18 cellular contexts compared by ENCODE assay signal in the genomic region with DNA sequence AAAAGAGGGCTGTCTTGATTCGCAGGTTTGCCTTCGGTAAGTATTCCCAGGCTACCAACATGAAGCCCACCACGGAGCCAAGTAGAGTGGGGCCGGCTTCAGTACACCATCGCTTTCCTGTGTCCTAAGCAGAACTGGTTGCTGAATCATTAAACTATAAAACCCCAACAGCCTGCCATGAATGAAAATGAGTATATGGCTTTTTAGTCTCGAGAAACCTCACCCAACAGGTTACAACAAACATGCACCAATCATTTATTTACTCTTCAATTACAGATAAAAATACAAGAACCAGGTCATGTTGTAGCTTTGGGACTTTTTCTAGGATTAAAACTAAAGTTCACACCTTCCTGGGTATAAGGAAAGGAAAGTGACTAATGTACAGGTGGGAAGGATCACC. TPM values are rescaled to one million over a fixed set of nuclear protein-coding genes. Genes with fewer than 3 reads are reported as not detected.
A peak's percentile ranks its signal among the peaks of the same experiment; 100 is the strongest.
DNase-seq lines count a peak whose midpoint lies in the region; ATAC-seq and TF ChIP-seq lines count a peak whose summit lies in the region.
"Had no signal": no experiment of that assay in that cellular context is flagged by ENCODE, and none has a peak within 500 bp of the region (broad histone marks: within the 10 kb centered on the region; RNA-seq: fewer than 3 reads in every experiment).

No MANE protein-coding gene starts in this region.

- no peaks in the 10 kb centered on the region for H3K9me3 ChIP-seq in duodenal mucosa (ENCODE audit: control insufficient read depth in 1 of 2, low read length in 2 of 2)
- no peaks in the 10 kb centered on the region for H3K9me3 ChIP-seq in mucosa of descending colon
- no peaks in the 10 kb centered on the region for H3K9me3 ChIP-seq in transverse colon
- H3K9me3 ChIP-seq: SJCRH30 had no signal

- H3K36me3 ChIP-seq in duodenal mucosa (ENCODE audit: control insufficient read depth in 1 of 2, insufficient read depth in 2 of 2, low read length in 2 of 2) (peaks cover 0 to 8% of the 10 kb centered on the region in 2 donors), mucosa of descending colon (ENCODE audit: low read depth) (no peaks in the 10 kb centered on the region), transverse colon (no peaks in the 10 kb centered on the region)
- H3K36me3 ChIP-seq: SJCRH30 had no signal

- in situ Hi-C loops in transverse colon (cut with MboI; ENCODE audit: low pct_ligation_motif_present in 1 of 4, low pct_unique_long_range_greater_than_20kb in 1 of 4, low sequenced_read_pairs in 3 of 4) = no loop called here

- intact Hi-C loops in Calu3 (cut with micrococcal nuclease; ENCODE audit: unreplicated experiment) = loop anchor here (10.0 kb wide), 1 partner anchor 64 kb away; no protein-coding TSS in a partner anchor
- intact Hi-C loops in mucosa of descending colon (cut with DNase I, micrococcal nuclease) = loop anchor here in 1 of 2 donors (10.0 kb wide), 1 partner anchor 64 kb away; no protein-coding TSS in a partner anchor
- intact Hi-C loops in transverse colon (cut with DNase I; ENCODE audit: low total_unique reads) = no loop called here

- peak overlapping the region; percentile 54 for H3K9ac ChIP-seq in duodenal mucosa (ENCODE audit: low read depth in 1 of 2, low read length in 2 of 2)
- H3K9ac ChIP-seq: GM23248 had no signal

- H3K27me3 Mint-ChIP-seq in Calu3 (ENCODE audit: unreplicated experiment) = no peaks in the 10 kb centered on the region

- no peaks in the 10 kb centered on the region for H3K27me3 ChIP-seq in duodenal mucosa (ENCODE audit: control insufficient read depth in 1 of 2, insufficient read depth in 2 of 2, low read length in 2 of 2)
- H3K27me3 ChIP-seq in transverse colon = no peaks in the 10 kb centered on the region
- H3K27me3 ChIP-seq: SJCRH30 had no signal

- H3K36me3 Mint-ChIP-seq in Calu3 (ENCODE audit: insufficient read depth, unreplicated experiment) = no peaks in the 10 kb centered on the region
- H3K36me3 Mint-ChIP-seq: CD4-positive, CD25-positive, alpha-beta regulatory T cell; IgD-negative memory B cell had no signal

- no peak for TF ChIP-seq EP300 in transverse colon (IDR thresholded peaks at IDR 0.05; ENCODE audit: low read depth)

- DNase-seq in Calu3 (no peak), mucosa of descending colon (no peak), transverse colon (no peak)
- DNase-seq in stimulated activated naive CD4-positive, alpha-beta T cell (lab: John Stamatoyannopoulos, UW) = no peak
- DNase-seq in activated effector memory CD4-positive, alpha-beta T cell treated with Interleukin-2 at 50 U/mL for 16 hours = no peak
- DNase-seq: ACHN; AML-193; CD4-positive, CD25-positive, alpha-beta regulatory T cell; GM23248; HCEC 1CT; Kasumi-1; NCI-H187; NK-92 treated with Interleukin-12 subunit alpha and Interleukin-12 subunit beta, amount 100 ng/mL, for 24 hours; SJCRH30 had no signal

- TF ChIP-seq POLR2A in transverse colon (IDR thresholded peaks at IDR 0.05) = no peak

- H3K4me1 Mint-ChIP-seq in Calu3 (ENCODE audit: low read depth, unreplicated experiment) = peaks cover 42% of the 10 kb centered on the region
- H3K4me1 Mint-ChIP-seq: CD4-positive, CD25-positive, alpha-beta regulatory T cell; IgD-negative memory B cell had no signal

- 51 to 63% methylated on average over 5 to 6 of the region's 6 CpGs for WGBS in transverse colon (ENCODE audit: low coverage in 1 of 2), 2 donors

- TF ChIP-seq CTCF in Calu3 (IDR thresholded peaks at IDR 0.05; ENCODE audit: unreplicated experiment) = no peak
- TF ChIP-seq CTCF in mucosa of descending colon (IDR thresholded peaks at IDR 0.05) = no peak
- no peak for TF ChIP-seq CTCF in transverse colon (IDR thresholded peaks at IDR 0.05)

- peaks cover 56 to 63% of the 10 kb centered on the region in 2 donors for H3K4me1 ChIP-seq in duodenal mucosa (ENCODE audit: control insufficient read depth in 1 of 2, insufficient read depth in 2 of 2, low read length in 2 of 2)
- peaks cover 22% of the 10 kb centered on the region for H3K4me1 ChIP-seq in mucosa of descending colon (ENCODE audit: low read depth)
- H3K4me1 ChIP-seq in transverse colon = peaks cover 0 to 70% (median 36%) of the 10 kb centered on the region in 4 donors
- H3K4me1 ChIP-seq: SJCRH30 had no signal

- CTCF ChIA-PET in Calu3 (lab: Charles Lee) = no interaction called here

- no TSS peak for BruUV-seq in Calu3 (replicated peaks; lab: Mats Ljungman, UMichigan)

- H3K4me3 Mint-ChIP-seq in Calu3 (ENCODE audit: low read depth, unreplicated experiment) = peak overlapping the region; percentile 55
- H3K4me3 Mint-ChIP-seq: CD4-positive, CD25-positive, alpha-beta regulatory T cell; IgD-negative memory B cell had no signal

- H3K9me3 Mint-ChIP-seq in Calu3 (ENCODE audit: low read depth, unreplicated experiment) = no peaks in the 10 kb centered on the region
- H3K9me3 Mint-ChIP-seq: CD4-positive, CD25-positive, alpha-beta regulatory T cell; IgD-negative memory B cell had no signal

- H3K27ac Mint-ChIP-seq in Calu3 (ENCODE audit: unreplicated experiment) = peak overlapping the region; percentile 83
- H3K27ac Mint-ChIP-seq: CD4-positive, CD25-positive, alpha-beta regulatory T cell; IgD-negative memory B cell had no signal

- peak overlapping the region; percentile 37 to 48 for H3K4me3 ChIP-seq in duodenal mucosa (ENCODE audit: low read depth in 1 of 2, low read length in 2 of 2)
- H3K4me3 ChIP-seq in mucosa of descending colon = no peak overlapping the region
- H3K4me3 ChIP-seq in transverse colon = peak overlapping the region in 1 of 4 donors; percentile 29
- H3K4me3 ChIP-seq: GM23248, SJCRH30 had no signal

- peak overlapping the region; percentile 76 for H3K27ac ChIP-seq in duodenal mucosa (ENCODE audit: low read depth, low read length)
- H3K27ac ChIP-seq in transverse colon = peak overlapping the region; percentile 87 to 94 (median 92)
- H3K27ac ChIP-seq: GM23248, RWPE1, SJCRH30 had no signal

- ATAC-seq in mucosa of descending colon (peak; percentile 41), SK-N-SH treated with all-trans-retinoic acid at 6 μM for 48 hours (no peak)

TF ChIP-seq in SK-N-SH treated with all-trans-retinoic acid at 6 μM for 48 hours, 23 proteins besides CTCF, POLR2A, EP300 and RAD21 (continues in another document):
- TF ChIP-seq, protein P1, sequence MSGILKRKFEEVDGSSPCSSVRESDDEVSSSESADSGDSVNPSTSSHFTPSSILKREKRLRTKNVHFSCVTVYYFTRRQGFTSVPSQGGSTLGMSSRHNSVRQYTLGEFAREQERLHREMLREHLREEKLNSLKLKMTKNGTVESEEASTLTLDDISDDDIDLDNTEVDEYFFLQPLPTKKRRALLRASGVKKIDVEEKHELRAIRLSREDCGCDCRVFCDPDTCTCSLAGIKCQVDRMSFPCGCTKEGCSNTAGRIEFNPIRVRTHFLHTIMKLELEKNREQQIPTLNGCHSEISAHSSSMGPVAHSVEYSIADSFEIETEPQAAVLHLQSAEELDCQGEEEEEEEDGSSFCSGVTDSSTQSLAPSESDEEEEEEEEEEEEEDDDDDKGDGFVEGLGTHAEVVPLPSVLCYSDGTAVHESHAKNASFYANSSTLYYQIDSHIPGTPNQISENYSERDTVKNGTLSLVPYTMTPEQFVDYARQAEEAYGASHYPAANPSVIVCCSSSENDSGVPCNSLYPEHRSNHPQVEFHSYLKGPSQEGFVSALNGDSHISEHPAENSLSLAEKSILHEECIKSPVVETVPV (CRISPR knock-in tag; IDR thresholded peaks at IDR 0.05) = no peak
- TF ChIP-seq TCF4 (CRISPR knock-in tag; IDR thresholded peaks at IDR 0.05; ENCODE audit: borderline replicate concordance) = no peak
- TF ChIP-seq PPARA (CRISPR knock-in tag; IDR thresholded peaks at IDR 0.05; ENCODE audit: borderline replicate concordance) = no peak
- TF ChIP-seq ARNTL (CRISPR knock-in tag; IDR thresholded peaks at IDR 0.05; ENCODE audit: borderline replicate concordance, low read depth) = no peak
- TF ChIP-seq RARB (CRISPR knock-in tag; IDR thresholded peaks at IDR 0.05) = no peak
- TF ChIP-seq ZNF8 (CRISPR knock-in tag; IDR thresholded peaks at IDR 0.05) = no peak
- no peak for TF ChIP-seq ZC3H10 (CRISPR knock-in tag; IDR thresholded peaks at IDR 0.05)
- TF ChIP-seq CSDC2 (CRISPR knock-in tag; IDR thresholded peaks at IDR 0.05) = no peak
- TF ChIP-seq OSR1 (CRISPR knock-in tag; IDR thresholded peaks at IDR 0.05) = no peak
- no peak for TF ChIP-seq PATZ1 (CRISPR knock-in tag; IDR thresholded peaks at IDR 0.05; ENCODE audit: borderline replicate concordance)
- TF ChIP-seq ZNF565 (CRISPR knock-in tag; conservative IDR thresholded peaks at IDR 0.05; ENCODE audit: low read depth) = no peak
- TF ChIP-seq ZFP30 (CRISPR knock-in tag; IDR thresholded peaks at IDR 0.05) = no peak

RNA-seq across cellular contexts. Expression of gene TMPRSS2, which starts 7.6 kb away (rescaled TPM):
- total RNA-seq in Calu3 (2022) (13.1 and 15.6 TPM in 2 replicates), mucosa of descending colon (100 to 1,000 TPM; 283 to 624 (median 566) TPM), transverse colon (100 to 1,000 TPM in 3 of 4 donors, 10 to 100 TPM in 1; 65.3 to 557 (median 485) TPM)
- total RNA-seq: CD4-positive, CD25-positive, alpha-beta regulatory T cell; GM23248; SJCRH30 had no signal
